Comparison of ENCODE assay signal across 8 cellular contexts in genomic region chr1:207890136-207890738, GRCh38. TPM values are rescaled to one million over a fixed set of nuclear protein-coding genes. Genes with fewer than 3 reads are reported as not detected.
DNase-seq lines count a peak whose midpoint lies in the region; ATAC-seq, FAIRE-seq and TF ChIP-seq lines count a peak whose summit lies in the region.

No MANE protein-coding gene starts in this region.

- no peak for TF ChIP-seq RAD21 in HepG2 (CRISPR knock-in tag; IDR thresholded peaks at IDR 0.05)

- H3K36me3 Mint-ChIP-seq in MCF 10A (ENCODE audit: insufficient read depth, unreplicated experiment): no peaks in the 10 kb centered on the region
- no peaks in the 10 kb centered on the region for H3K36me3 Mint-ChIP-seq in CD4-positive, alpha-beta memory T cell

- intact Hi-C loops in MCF 10A (cut with micrococcal nuclease): no loop called here
- intact Hi-C loops in HepG2 (cut with micrococcal nuclease; ENCODE audit: unreplicated experiment): no loop called here
- intact Hi-C loops in tibial artery (cut with DNase I; ENCODE audit: low total_unique reads): no loop called here
- intact Hi-C loops in CD4-positive, alpha-beta memory T cell (cut with micrococcal nuclease): no loop called here

- H3K9me3 ChIP-seq in HepG2 (ENCODE audit: low read length) (no peaks in the 10 kb centered on the region), tibial artery (no peaks in the 10 kb centered on the region)
- no peaks in the 10 kb centered on the region for H3K9me3 ChIP-seq in CD4-positive, alpha-beta memory T cell (ENCODE audit: control insufficient read depth in 1 of 2, low read length in 2 of 2)

- TF ChIP-seq EP300 in HepG2 (IDR thresholded peaks at IDR 0.05; ENCODE audit: low read depth in 2 of 2, low read length in 2 of 2): no peak
- TF ChIP-seq EP300 in HepG2 (CRISPR knock-in tag; IDR thresholded peaks at IDR 0.05; ENCODE audit: borderline replicate concordance): no peak

- peak overlapping the region; percentile 52 for H2AFZ ChIP-seq in HepG2 (ENCODE audit: low read length)

- BruUV-seq in MCF 10A (replicated peaks; lab: Mats Ljungman, UMichigan) (no TSS peak), HepG2 (replicated peaks; lab: Mats Ljungman, UMichigan) (no TSS peak)

- H3K4me3 ChIP-seq in HepG2 (replicated peaks in 1 of 3; ENCODE audit: insufficient read depth in 1 of 3, low read depth in 2 of 3, low read length in 3 of 3) (no peak overlapping the region), tibial artery (peak overlapping the region; percentile 9 to 27)
- no peak overlapping the region for H3K4me3 ChIP-seq in CD4-positive, alpha-beta memory T cell (ENCODE audit: low read length in 2 of 2)

- POLR2A ChIA-PET in MCF 10A (lab: Yijun Ruan, JAX): interaction anchor here (0.8 to 2.1 kb wide), 3 partner anchors 43 to 750 kb away, joined by 3 to 7 read pairs (median 3); no protein-coding TSS in a partner anchor
- POLR2A ChIA-PET in HepG2 (lab: Yijun Ruan, JAX): no interaction called here
- POLR2A ChIA-PET in CD4-positive, alpha-beta memory T cell (lab: Charles Lee; ENCODE audit: partially characterized antibody): no interaction called here

- H3K27ac ChIP-seq in HepG2 (ENCODE audit: extremely low read length, insufficient read depth, low read length) (no peak overlapping the region), tibial artery (peak overlapping the region; percentile 75 to 80)
- H3K27ac ChIP-seq in CD4-positive, alpha-beta memory T cell (ENCODE audit: low read depth, low read length): no peak overlapping the region

- ATAC-seq in HepG2: no peak
- no peak for ATAC-seq in HG03521 (IDR thresholded peaks at IDR 0.05; ENCODE audit: unreplicated experiment)
- ATAC-seq in HG03469 (IDR thresholded peaks at IDR 0.05; ENCODE audit: unreplicated experiment): no peak

- in situ Hi-C loops in HepG2 (cut with HindIII; ENCODE audit: extremely low pct_ligation_motif_present, low pct_unique_long_range_greater_than_20kb): no loop called here

- CTCF ChIA-PET in MCF 10A (lab: Yijun Ruan, JAX) (interaction anchor here (1.0 kb wide), 1 partner anchor 73 kb away, joined by 10 read pairs; no protein-coding TSS in a partner anchor), HepG2 (lab: Yijun Ruan, JAX; ENCODE audit: low intra/inter-chr PET ratio, low total read pairs) (interaction anchor here (0.6 kb wide), 1 partner anchor 30 kb away, joined by 3 read pairs; no protein-coding TSS in a partner anchor)
- CTCF ChIA-PET in CD4-positive, alpha-beta memory T cell (lab: Charles Lee; ENCODE audit: partially characterized antibody): no interaction called here

- TF ChIP-seq POLR2A in HepG2 (IDR thresholded peaks at IDR 0.05; ENCODE audit: insufficient read depth in 1 of 2, low read depth in 2 of 2, low read length in 2 of 2): no peak

- H3K27me3 ChIP-seq in HepG2 (ENCODE audit: control insufficient read depth in 1 of 2, insufficient read depth in 2 of 2, low read length in 2 of 2) (peaks cover 3 to 34% of the 10 kb centered on the region in 2 experiments), tibial artery (no peaks in the 10 kb centered on the region)
- H3K27me3 ChIP-seq in CD4-positive, alpha-beta memory T cell (ENCODE audit: insufficient read depth, low read length): no peaks in the 10 kb centered on the region

- H3K4me1 Mint-ChIP-seq in MCF 10A (ENCODE audit: insufficient read depth, unreplicated experiment): peaks cover 21% of the 10 kb centered on the region
- H3K4me1 Mint-ChIP-seq in CD4-positive, alpha-beta memory T cell: peaks cover 0 to 4% (median 2%) of the 10 kb centered on the region in 4 donors

- TF ChIP-seq CTCF in MCF 10A (IDR thresholded peaks at IDR 0.05; ENCODE audit: unreplicated experiment) (no peak), HepG2 (CRISPR knock-in tag; IDR thresholded peaks at IDR 0.05) (no peak), tibial artery (IDR thresholded peaks at IDR 0.05) (no peak)

- H3K36me3 ChIP-seq in HepG2 (replicated peaks in 1 of 2; ENCODE audit: control insufficient read depth in 1 of 2, insufficient read depth in 2 of 2, low read length in 2 of 2) (no peaks in the 10 kb centered on the region), tibial artery (no peaks in the 10 kb centered on the region)
- H3K36me3 ChIP-seq in CD4-positive, alpha-beta memory T cell (ENCODE audit: insufficient read depth, low read length): no peaks in the 10 kb centered on the region

- H3K9me3 Mint-ChIP-seq in MCF 10A (ENCODE audit: unreplicated experiment): no peaks in the 10 kb centered on the region
- no peaks in the 10 kb centered on the region for H3K9me3 Mint-ChIP-seq in CD4-positive, alpha-beta memory T cell

- H3K79me2 ChIP-seq in HepG2 (ENCODE audit: insufficient read depth, low read length): no peaks in the 10 kb centered on the region

- DNase-seq in HS-5 (ENCODE audit: low read depth) (peak; percentile 68), MCF 10A (ENCODE audit: unreplicated experiment) (peak; percentile 73), HepG2 (ENCODE audit: low spot score) (no peak), tibial artery (peak; percentile 84 to 86), NCI-H446 (lab: John Stamatoyannopoulos, UW) (no peak)
- DNase-seq in CD4-positive, alpha-beta memory T cell: no peak

- H3K4me1 ChIP-seq in HepG2 (ENCODE audit: insufficient read depth, low read length) (peaks cover 11% of the 10 kb centered on the region; the same call in 1 of the 2 replicates), tibial artery (peaks cover 0 to 46% (median 38%) of the 10 kb centered on the region in 4 donors)
- peaks cover 1% of the 10 kb centered on the region for H3K4me1 ChIP-seq in CD4-positive, alpha-beta memory T cell (ENCODE audit: insufficient read depth, low read length)

- H3K4me3 Mint-ChIP-seq in MCF 10A (ENCODE audit: unreplicated experiment): peak overlapping the region; percentile 22
- H3K4me3 Mint-ChIP-seq in CD4-positive, alpha-beta memory T cell: no peak overlapping the region

- no peak for FAIRE-seq in HepG2 (lab: Jason Lieb, UNC)

- H3K27ac Mint-ChIP-seq in MCF 10A (ENCODE audit: low read depth, unreplicated experiment): peak overlapping the region; percentile 90
- H3K27ac Mint-ChIP-seq in CD4-positive, alpha-beta memory T cell: no peak overlapping the region

- WGBS in HepG2 (ENCODE audit: low lambda C conversion rate): 36% methylated on average over 2 of the region's 4 CpGs

- no peak overlapping the region for H3K9ac ChIP-seq in HepG2 (ENCODE audit: insufficient read depth, low read depth, low read length)

- H4K20me1 ChIP-seq in HepG2 (ENCODE audit: insufficient read depth, low read length): no peaks in the 10 kb centered on the region

- no peak overlapping the region for H3K4me2 ChIP-seq in HepG2 (ENCODE audit: low read depth, low read length)

- no peaks in the 10 kb centered on the region for H3K27me3 Mint-ChIP-seq in MCF 10A (ENCODE audit: insufficient read depth, unreplicated experiment)
- peaks cover 3 to 12% of the 10 kb centered on the region in 2 donors for H3K27me3 Mint-ChIP-seq in CD4-positive, alpha-beta memory T cell

TF ChIP-seq in HepG2, 621 proteins besides CTCF, POLR2A, EP300 and RAD21 (continues in another document):
- TF ChIP-seq FOXM1 (CRISPR knock-in tag; IDR thresholded peaks at IDR 0.05) (no peak), KLF11 (CRISPR knock-in tag; IDR thresholded peaks at IDR 0.05) (no peak), SRSF4 (IDR thresholded peaks at IDR 0.05; ENCODE audit: low read depth, low read length, poor library complexity, severe bottlenecking) (no peak), ZNF17 (CRISPR knock-in tag; IDR thresholded peaks at IDR 0.05) (no peak), IRF2 (CRISPR knock-in tag; IDR thresholded peaks at IDR 0.05) (no peak), HDAC1 (CRISPR knock-in tag; IDR thresholded peaks at IDR 0.05) (no peak), IKZF1 (IDR thresholded peaks at IDR 0.05) (no peak), ZNF3 (CRISPR knock-in tag; IDR thresholded peaks at IDR 0.05) (no peak), IRF1 (CRISPR knock-in tag; IDR thresholded peaks at IDR 0.05; ENCODE audit: low read depth) (no peak)

RNA-seq across cellular contexts. Expression of gene CD34, which starts 20.7 kb away (rescaled TPM):
- 0.52 TPM in 1 of 2 replicates, not detected in the other for total RNA-seq in MCF 10A (2022)
- not detected in 2 replicates for total RNA-seq in HepG2 (2016; rRNA removed; fragmentation: Illumina TruSeq; extraction: Trizol)
- total RNA-seq in HepG2 (2016; cell fraction: cytosol; rRNA removed; fragmentation: Illumina TruSeq; extraction: Trizol; ENCODE audit: low read depth): not detected in 2 replicates
- not detected in 2 replicates for total RNA-seq in HepG2 (2016; cell fraction: insoluble cytoplasmic fraction; rRNA removed; fragmentation: Illumina TruSeq; extraction: Trizol)
- not detected in 2 replicates for total RNA-seq in HepG2 (2016; cell fraction: membrane; rRNA removed; fragmentation: Illumina TruSeq; extraction: Trizol)
- not detected in 2 replicates for total RNA-seq in HepG2 (2016; cell fraction: nucleus; rRNA removed; fragmentation: Illumina TruSeq; extraction: Trizol)
- not detected in 2 replicates for polyA plus RNA-seq in HepG2 (2011; rRNA removed)
- not detected in 2 replicates for polyA plus RNA-seq in HepG2 (2011; cell fraction: cytosol; rRNA removed)
- not detected in 2 replicates for polyA plus RNA-seq in HepG2 (2011; cell fraction: nucleus; rRNA removed)
- polyA plus RNA-seq in HepG2 (2012): not detected in 2 replicates
- polyA plus RNA-seq in HepG2 (2016; cell fraction: cytosol; fragmentation: Illumina TruSeq; extraction: Trizol; ENCODE audit: low read depth): not detected in 2 replicates
- polyA plus RNA-seq in HepG2 (2016; cell fraction: insoluble cytoplasmic fraction; fragmentation: Illumina TruSeq; extraction: Trizol; ENCODE audit: low read depth): not detected in 2 replicates
- not detected in 2 replicates for polyA plus RNA-seq in HepG2 (2016; cell fraction: membrane; fragmentation: Illumina TruSeq; extraction: Trizol; ENCODE audit: low read depth)
- not detected in 2 replicates for polyA plus RNA-seq in HepG2 (2016; cell fraction: nucleus; fragmentation: Illumina TruSeq; extraction: Trizol; ENCODE audit: insufficient read depth, low read depth)
- polyA minus RNA-seq in HepG2 (2011; rRNA and poly(A)+ RNA removed; ENCODE audit: low replicate concordance): not detected in 2 replicates
- polyA minus RNA-seq in HepG2 (2011; cell fraction: cytosol; rRNA and poly(A)+ RNA removed): not detected in 2 replicates
- not detected in 2 replicates for polyA minus RNA-seq in HepG2 (2011; cell fraction: nucleus; rRNA and poly(A)+ RNA removed)
- total RNA-seq in CD4-positive, alpha-beta memory T cell: under 1 TPM in 1 of 2 experiments, not detected in 1; 0.03 TPM
- polyA plus RNA-seq in CD4-positive, alpha-beta memory T cell: not detected

Comparison
In these comparisons a context has a peak if more than half of its experiments do, and no peak if none do; other contexts are left out.
1. DNase-seq: peak in HS-5 (single experiment), MCF 10A (single experiment) and tibial artery (2 of 2); none in HepG2 (single experiment), NCI-H446 (0 of 2) and CD4-positive, alpha-beta memory T cell (0 of 5).
2. H3K27ac ChIP-seq: peak in tibial artery (2 of 2); none in HepG2 (single experiment) and CD4-positive, alpha-beta memory T cell (single experiment).
3. H3K4me3 ChIP-seq: peak in tibial artery (2 of 2); none in HepG2 (0 of 3) and CD4-positive, alpha-beta memory T cell (0 of 2).